In genomic region chr1:64499966-64500365, GRCh38 we compare ENCODE assay signal across 21 cellular contexts. TPM values are rescaled to one million over a fixed set of nuclear protein-coding genes. Genes with fewer than 3 reads are reported as not detected.
DNase-seq lines count a peak whose midpoint lies in the region; ATAC-seq, FAIRE-seq and TF ChIP-seq lines count a peak whose summit lies in the region.
"Had no signal": no experiment of that assay in that cellular context is flagged by ENCODE, and none has a peak within 500 bp of the region (broad histone marks: within the 10 kb centered on the region; RNA-seq: fewer than 3 reads in every experiment).

No MANE protein-coding gene starts in this region.

- H3K27me3 ChIP-seq in mesenchymal stem cell (ENCODE audit: control insufficient read depth in 1 of 2, insufficient read depth in 1 of 2, low read length in 2 of 2), result no peaks in the 10 kb centered on the region
- H3K27me3 ChIP-seq: heart right ventricle had no signal

- no peak overlapping the region for H3K9ac ChIP-seq in mesenchymal stem cell (ENCODE audit: low read length)
- H3K9ac ChIP-seq: KMS-11 had no signal

- H3K14ac ChIP-seq in mesenchymal stem cell (ENCODE audit: low read length in 2 of 2), result no peak overlapping the region

- H3K4me1 ChIP-seq in mesenchymal stem cell (ENCODE audit: control insufficient read depth, insufficient read depth, low read depth, low read length), result peaks cover under 1% of the 10 kb centered on the region
- H3K4me1 ChIP-seq: prostate gland had no signal

- H4K8ac ChIP-seq in mesenchymal stem cell (ENCODE audit: low read length), result no peak overlapping the region

- H3K9me3 ChIP-seq in mesenchymal stem cell (ENCODE audit: control insufficient read depth, low read length), result no peaks in the 10 kb centered on the region
- H3K9me3 ChIP-seq: esophagus muscularis mucosa, heart right ventricle, prostate gland had no signal

- H4K91ac ChIP-seq in mesenchymal stem cell (ENCODE audit: low read length), result no peak overlapping the region

- DNase-seq in D721Med (ENCODE audit: insufficient read length, low spot score), result no peak
- DNase-seq in SK-MEL-5 (ENCODE audit: low read depth, low spot score), result peak; percentile 49
- DNase-seq in mesenchymal stem cell, result no peak
- DNase-seq in SKM-1 treated with dmso at 0.1 percent for 144 hours (lab: John Stamatoyannopoulos, UW; ENCODE audit: unreplicated experiment), result no peak
- DNase-seq in NCI-H2171 treated with DMSO at 0.1 percent for 48 hours (lab: John Stamatoyannopoulos, UW), result no peak
- DNase-seq: activated B cell treated with CpG ODN at 0.5 μM for 24 hours, amygdala, C1 segment of cervical spinal cord, cortex of kidney, heart right ventricle, NCI-H345, substantia nigra had no signal

- H3K79me1 ChIP-seq in mesenchymal stem cell (replicated peaks; ENCODE audit: low read length, poor library complexity, severe bottlenecking), result no peaks in the 10 kb centered on the region

- WGBS in mesenchymal stem cell, result 58% methylated on average over 1 of the region's 1 CpG

- no peak overlapping the region for H2BK12ac ChIP-seq in mesenchymal stem cell (ENCODE audit: low read length in 2 of 2)

- no peak overlapping the region for H2AK5ac ChIP-seq in mesenchymal stem cell (ENCODE audit: low read length, severe bottlenecking)

- no peak overlapping the region for H2AFZ ChIP-seq in mesenchymal stem cell (ENCODE audit: low read depth, low read length)

- no peak overlapping the region for H3K18ac ChIP-seq in mesenchymal stem cell (ENCODE audit: low read depth in 1 of 2, low read length in 2 of 2)

- H3K4ac ChIP-seq in mesenchymal stem cell (ENCODE audit: low read depth in 1 of 2, low read length in 2 of 2), result no peak overlapping the region

- no peak overlapping the region for H2BK120ac ChIP-seq in mesenchymal stem cell (ENCODE audit: low read depth, low read length)

- H2BK15ac ChIP-seq in mesenchymal stem cell (ENCODE audit: low read depth, poor library complexity, severe bottlenecking), result no peak overlapping the region

- H3K4me2 ChIP-seq in mesenchymal stem cell (ENCODE audit: low read length, poor library complexity, severe bottlenecking), result no peak overlapping the region
- H3K4me2 ChIP-seq: KMS-11 had no signal

- FAIRE-seq in D721Med (lab: Jason Lieb, UNC), result no peak
- FAIRE-seq: G401.6, GM12892 had no signal

- no peak overlapping the region for H3K4me3 ChIP-seq in mesenchymal stem cell (ENCODE audit: insufficient read depth in 1 of 2, low read depth in 1 of 2, low read length in 2 of 2)
- H3K4me3 ChIP-seq: esophagus muscularis mucosa, heart right ventricle, prostate gland had no signal

- in situ Hi-C loops in SK-MEL-5 (cut with HindIII; ENCODE audit: low pct_unique_long_range_greater_than_20kb, low sequenced_read_pairs), result no loop called here

- H2BK5ac ChIP-seq in mesenchymal stem cell (ENCODE audit: low read depth, low read length, poor library complexity, severe bottlenecking), result no peak overlapping the region

- H3K36me3 ChIP-seq in mesenchymal stem cell (ENCODE audit: control insufficient read depth in 1 of 2, insufficient read depth in 2 of 2, low read depth in 1 of 2, low read length in 2 of 2), result no peaks in the 10 kb centered on the region
- H3K36me3 ChIP-seq: esophagus muscularis mucosa, heart right ventricle, prostate gland had no signal

- 0 out of 2 replicates have a peak, but pooled peaks have one; percentile 3 for TF ChIP-seq CTCF in C4-2B (conservative IDR thresholded peaks at IDR 0.05)
- TF ChIP-seq CTCF in D721Med (IDR thresholded peaks at IDR 0.05; ENCODE audit: insufficient read depth, missing control alignments), result peak; percentile 9

- H3K23ac ChIP-seq in mesenchymal stem cell (ENCODE audit: low read length in 2 of 2), result no peak overlapping the region

- ATAC-seq in esophagus mucosa (peak; percentile 39), HG02763 (IDR thresholded peaks at IDR 0.05; ENCODE audit: unreplicated experiment) (no peak)
- ATAC-seq: heart right ventricle had no signal

- H3K27ac ChIP-seq in C4-2B, result no peak overlapping the region
- H3K27ac ChIP-seq in mesenchymal stem cell (ENCODE audit: low read length, poor library complexity, severe bottlenecking), result no peak overlapping the region
- H3K27ac ChIP-seq: esophagus muscularis mucosa, heart right ventricle, KMS-11, prostate gland had no signal

RNA-seq across cellular contexts. Expression of gene CACHD1, which starts 30.0 kb away (rescaled TPM):
- 6.9 and 7.7 TPM in 2 replicates for total RNA-seq in SK-MEL-5 (2014; rRNA removed; shearing (Covaris generic))
- polyA plus RNA-seq in SK-MEL-5 (2015; cell fraction: cytosol; rRNA removed), result 7.0 and 8.2 TPM in 2 replicates
- 7.3 and 8.7 TPM in 2 replicates for polyA plus RNA-seq in SK-MEL-5 (2015; cell fraction: nucleus; rRNA removed)
- 2.8 TPM for total RNA-seq in esophagus mucosa
- polyA plus RNA-seq in mesenchymal stem cell (2013, experiment 1 of 2), result 2.3 TPM
- 2.3 TPM for polyA plus RNA-seq in mesenchymal stem cell (2013, experiment 2 of 2)
- total RNA-seq: OCI-LY7 had no signal
